In the genomic region with DNA sequence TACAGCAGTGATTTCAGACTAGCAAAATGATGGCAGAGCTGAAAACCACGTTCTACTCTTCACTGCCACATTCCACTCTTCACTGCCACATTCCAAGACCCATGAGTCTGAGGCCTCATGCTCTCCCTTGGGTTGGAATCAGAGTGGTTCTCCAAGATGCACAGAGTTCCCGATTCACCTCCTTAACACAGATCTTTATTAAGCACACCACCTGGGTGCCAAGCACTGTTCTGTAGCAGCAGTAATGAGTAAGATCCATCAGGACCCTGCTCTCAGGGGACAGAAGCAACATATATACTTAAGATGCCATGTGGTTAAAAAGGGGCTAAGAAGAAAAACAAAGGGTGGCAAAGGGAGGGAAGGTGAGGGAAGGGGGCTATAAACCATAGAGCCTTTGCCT, we compare ENCODE assay signal across 21 cellular contexts.
"Had no signal": no experiment of that assay in that cellular context is flagged by ENCODE, and none has a peak within 500 bp of the region (broad histone marks: within the 10 kb centered on the region; RNA-seq: fewer than 3 reads in every experiment).

No MANE protein-coding gene starts in this region.

- ATAC-seq: left colon; lower lobe of right lung; natural killer cell treated with Interleukin-12 subunit alpha and Interleukin-12 subunit beta and Interleukin-15 and Interleukin-18, amount 100 ng/mL, for 72 hours; right lobe of liver had no signal

- H3K36me3 ChIP-seq: lower lobe of right lung, right lobe of liver, stomach, WERI-Rb-1 had no signal

- H3K4me3 ChIP-seq: dorsolateral prefrontal cortex, lower lobe of right lung, right lobe of liver, stomach, testis had no signal

- H3K4me3 Mint-ChIP-seq: natural killer cell treated with Interleukin-12 subunit alpha and Interleukin-12 subunit beta and Interleukin-15 and Interleukin-18, amount 100 ng/mL, for 72 hours; type B pancreatic cell had no signal

- DNase-seq: activated CD4-positive, alpha-beta T cell treated with anti-CD3 and anti-CD28 coated beads for 1 hour; activated CD8-positive, alpha-beta memory T cell treated with anti-CD3 and anti-CD28 coated beads for 24 hours; activated naive CD4-positive, alpha-beta T cell treated with anti-CD3 and anti-CD28 coated beads, Interleukin-2, amount 50 U/mL, for 16 hours; amygdala; central memory CD4-positive, alpha-beta T cell; dorsolateral prefrontal cortex; foreskin fibroblast; hypothalamus; islet precursor cell; left colon; lower lobe of right lung; right lobe of liver; SHP77 treated with DMSO at 0.1 percent for 48 hours; small intestine; stimulated activated CD4-positive, alpha-beta T cell treated with anti-CD3 and anti-CD28 coated beads, Interleukin-4, amount 100 ng/mL, for 1 hour; stomach; testis; WERI-Rb-1 had no signal

- H3K36me3 Mint-ChIP-seq: natural killer cell treated with Interleukin-12 subunit alpha and Interleukin-12 subunit beta and Interleukin-15 and Interleukin-18, amount 100 ng/mL, for 72 hours had no signal

- H3K27ac Mint-ChIP-seq: natural killer cell treated with Interleukin-12 subunit alpha and Interleukin-12 subunit beta and Interleukin-15 and Interleukin-18, amount 100 ng/mL, for 72 hours; type B pancreatic cell had no signal

- H3K27ac ChIP-seq: dorsolateral prefrontal cortex, lower lobe of right lung, parathyroid adenoma, right lobe of liver, stomach, WERI-Rb-1 had no signal

- H3K9me3 Mint-ChIP-seq: natural killer cell treated with Interleukin-12 subunit alpha and Interleukin-12 subunit beta and Interleukin-15 and Interleukin-18, amount 100 ng/mL, for 72 hours; type B pancreatic cell had no signal

- H3K9me3 ChIP-seq: lower lobe of right lung, right lobe of liver, stomach, testis had no signal

- H3K4me1 ChIP-seq: lower lobe of right lung, parathyroid adenoma, right lobe of liver, stomach had no signal

- H3K27me3 ChIP-seq: right lobe of liver, stomach, testis had no signal
